Comparison of ENCODE assay signal across 1 cellular context in genomic region chr6:39301606-39302005, GRCh38.
TF ChIP-seq lines count a peak whose summit lies in the region.

No MANE protein-coding gene starts in this region.

TF ChIP-seq in GM12878, 131 proteins besides CTCF, POLR2A, EP300 and RAD21:
- TF ChIP-seq ZSCAN29 (IDR thresholded peaks at IDR 0.05) (no peak), ELK1 (IDR thresholded peaks at IDR 0.05; ENCODE audit: low read depth, low read length) (no peak), STAT3 (IDR thresholded peaks at IDR 0.05; ENCODE audit: low read depth, low read length) (no peak), PAX5 (IDR thresholded peaks at IDR 0.05; ENCODE audit: borderline replicate concordance, low read depth, low read length) (no peak), NR2C1 (IDR thresholded peaks at IDR 0.05) (no peak), ZNF217 (IDR thresholded peaks at IDR 0.05) (no peak), RB1 (IDR thresholded peaks at IDR 0.05; ENCODE audit: borderline replicate concordance) (no peak), YBX1 (IDR thresholded peaks at IDR 0.05) (no peak), TCF3 (IDR thresholded peaks at IDR 0.05; ENCODE audit: borderline replicate concordance, insufficient read depth, low read depth, low read length) (no peak), PKNOX1 (IDR thresholded peaks at IDR 0.05) (no peak), CEBPZ (IDR thresholded peaks at IDR 0.05; ENCODE audit: low read depth, low read length) (no peak), ZBTB4 (CRISPR knock-in tag; IDR thresholded peaks at IDR 0.05) (no peak), ESRRA (IDR thresholded peaks at IDR 0.05; ENCODE audit: low read length) (no peak), MEF2B (IDR thresholded peaks at IDR 0.05; ENCODE audit: partially characterized antibody, poor library complexity, severe bottlenecking) (no peak), POU2F2 (IDR thresholded peaks at IDR 0.05; ENCODE audit: borderline replicate concordance, low read depth, low read length) (no peak), RELB (IDR thresholded peaks at IDR 0.05; ENCODE audit: low read depth) (no peak), SREBF1 (IDR thresholded peaks at IDR 0.05; ENCODE audit: low read length) (no peak), IRF5 (IDR thresholded peaks at IDR 0.05; ENCODE audit: borderline replicate concordance) (no peak), MTA2 (IDR thresholded peaks at IDR 0.05; ENCODE audit: low read depth) (no peak), CREM (IDR thresholded peaks at IDR 0.05; ENCODE audit: low read depth) (no peak)
